ENCODE assay signal across 8 cellular contexts in the genomic region with DNA sequence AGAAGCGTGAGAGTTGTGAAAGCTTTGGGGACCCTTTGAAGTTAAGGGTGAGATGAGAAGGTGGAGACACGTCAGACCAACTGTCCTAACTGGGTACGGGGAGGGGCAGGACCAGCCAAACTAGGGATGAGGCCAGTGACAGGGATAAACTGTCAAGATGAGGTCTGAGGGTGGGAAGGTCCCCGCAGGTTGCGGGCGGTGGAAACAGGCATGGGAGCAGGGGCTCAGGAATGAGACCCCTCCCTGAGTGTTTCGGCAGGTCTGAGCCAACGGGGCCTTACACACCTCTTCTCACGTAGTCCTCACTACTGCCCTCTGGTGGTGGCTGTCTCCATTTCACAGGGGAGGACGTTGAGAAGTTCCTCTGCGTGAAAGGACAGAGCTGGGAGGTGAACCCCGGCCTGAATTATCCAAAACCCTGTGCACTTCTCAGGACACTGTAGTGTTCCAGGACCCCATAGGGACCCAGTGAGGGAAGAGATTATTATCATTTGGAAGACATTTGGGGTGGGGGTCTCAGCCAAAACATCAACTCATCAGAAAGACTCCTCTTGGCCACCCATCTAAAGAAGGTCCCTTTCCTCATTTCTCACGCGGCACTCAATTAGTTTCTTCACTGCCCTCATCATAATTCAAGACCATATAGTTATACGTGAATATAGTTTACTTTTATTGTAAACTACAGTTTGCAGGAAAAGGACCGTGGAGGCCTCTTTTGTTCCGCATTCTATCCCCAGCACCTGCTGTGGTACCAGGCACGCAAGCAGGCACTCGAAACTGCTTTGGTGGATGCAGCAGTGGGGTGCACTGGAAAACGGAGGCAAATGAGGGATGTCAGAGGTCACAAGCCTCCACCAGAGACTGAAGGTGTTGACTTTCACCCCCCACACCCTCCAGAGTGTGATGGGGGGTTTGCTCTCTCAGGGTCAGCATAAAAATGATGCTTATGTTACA. TPM values are rescaled to one million over a fixed set of nuclear protein-coding genes. Genes with fewer than 3 reads are reported as not detected.
DNase-seq lines count a peak whose midpoint lies in the region; ATAC-seq lines count a peak whose summit lies in the region.

No MANE protein-coding gene starts in this region.

- no peaks in the 10 kb centered on the region for H3K9me3 Mint-ChIP-seq in naive B cell

- ATAC-seq in HG03108 (IDR thresholded peaks at IDR 0.05; ENCODE audit: unreplicated experiment), result peak; percentile 43
- peak; percentile 90 to 97 for ATAC-seq in naive B cell (ENCODE audit: low read depth in 2 of 2)

- peaks cover 0 to 10% (median 3%) of the 10 kb centered on the region in 3 donors for H3K27me3 Mint-ChIP-seq in naive B cell

- H3K4me3 Mint-ChIP-seq in naive B cell, result peak overlapping the region in 5 of 8 donors; percentile 9 to 80 (median 52)

- H3K27ac ChIP-seq in epithelial cell of prostate, result peak overlapping the region; percentile 72

- H3K36me3 Mint-ChIP-seq in naive B cell, result no peaks in the 10 kb centered on the region

- DNase-seq in NCI-H524 (lab: John Stamatoyannopoulos, UW) (peak; percentile 60 to 79), NCI-H524 treated with DMSO at 0.1 percent for 48 hours (lab: John Stamatoyannopoulos, UW) (no peak), epithelial cell of prostate (ENCODE audit: low read depth, low spot score) (peak; percentile 18), naive B cell (peak; percentile 82)
- DNase-seq in NK-92 treated with Interleukin-12 subunit alpha and Interleukin-12 subunit beta, amount 100 ng/mL, for 24 hours (lab: John Stamatoyannopoulos, UW), result peak; percentile 69
- DNase-seq in activated CD8-positive, alpha-beta memory T cell treated with anti-CD3 and anti-CD28 coated beads, Interleukin-2, amount 50 U/mL, for 1 hour (ENCODE audit: extremely low read depth), result peak; percentile 75
- DNase-seq in stimulated activated CD8-positive, alpha-beta memory T cell treated with anti-CD3 and anti-CD28 coated beads, Interleukin-7, amount 100 ng/mL, for 48 hours (ENCODE audit: extremely low read depth in 1 of 2, low read depth in 1 of 2), result peak; percentile 63 to 85

- H3K27ac Mint-ChIP-seq in naive B cell, result peak overlapping the region; percentile 65 to 92 (median 83)

- H3K4me1 Mint-ChIP-seq in naive B cell, result peaks cover 15 to 22% (median 18%) of the 10 kb centered on the region in 3 donors

RNA-seq across cellular contexts. Expression of gene NANS, which starts 21.7 kb away (rescaled TPM):
- polyA plus RNA-seq in naive B cell (ENCODE audit: low read depth in 6 of 6), result 10 to 100 TPM; 18.8 to 41.2 (median 29.5) TPM

RNA-seq across cellular contexts. Expression of gene ANP32B, which starts 51.7 kb away (rescaled TPM):
- 10 to 100 TPM; 47.9 to 75.3 (median 70.6) TPM for polyA plus RNA-seq in naive B cell (ENCODE audit: low read depth in 6 of 6)
